34 cellular contexts compared by ENCODE assay signal in genomic region chr3:30583973-30584372, GRCh38.
"Had no signal": no experiment of that assay in that cellular context is flagged by ENCODE, and none has a peak within 500 bp of the region (broad histone marks: within the 10 kb centered on the region; RNA-seq: fewer than 3 reads in every experiment).

No MANE protein-coding gene starts in this region.

- H3K27me3 ChIP-seq: adrenal gland, cardiac muscle cell, neural progenitor cell, right lobe of liver, stomach, thyroid gland, upper lobe of right lung had no signal

- ATAC-seq: activated CD4-positive, CD25-positive, alpha-beta regulatory T cell treated with anti-CD3 and anti-CD28 coated beads, Interleukin-2, amount 50 U/mL, for 24 hours; esophagus mucosa; lower lobe of right lung; natural killer cell; stimulated activated memory B cell treated with anti-CD40 and anti-IgM and Interleukin-4, amounts not matched to agents 10 μg/mL and 1 μg/mL and 100 μg/mL, for 72 hours; upper lobe of right lung had no signal

- H3K9me3 ChIP-seq: adrenal gland, lower lobe of right lung, right lobe of liver, stomach, thyroid gland, upper lobe of right lung had no signal

- H3K4me2 ChIP-seq: neural progenitor cell had no signal

- H3K4me3 ChIP-seq: adrenal gland, cardiac muscle cell, coronary artery, lower lobe of right lung, neural progenitor cell, right lobe of liver, stomach, thyroid gland, upper lobe of right lung had no signal

- H3K27ac ChIP-seq: adrenal gland, cardiac muscle cell, coronary artery, lower lobe of right lung, neural progenitor cell, right lobe of liver, thyroid gland, upper lobe of right lung, VCaP had no signal

- H3K4me1 ChIP-seq: lower lobe of right lung, neural progenitor cell, thyroid gland, upper lobe of right lung had no signal

- H3K36me3 ChIP-seq: adrenal gland, cardiac muscle cell, lower lobe of right lung, neural progenitor cell, right lobe of liver, stomach, thyroid gland, upper lobe of right lung had no signal

- DNase-seq: activated CD4-positive, alpha-beta T cell treated with anti-CD3 and anti-CD28 coated beads for 48 hours; activated CD4-positive, alpha-beta T cell treated with anti-CD3 and anti-CD28 coated beads, Interleukin-2, amount 50 U/mL, for 48 hours; activated CD8-positive, alpha-beta memory T cell treated with anti-CD3 and anti-CD28 coated beads for 24 hours; activated effector memory CD4-positive, alpha-beta T cell treated with Interleukin-2 at 50 U/mL for 16 hours; activated naive CD4-positive, alpha-beta T cell treated with Interleukin-2 at 50 U/mL for 16 hours; activated naive CD8-positive, alpha-beta T cell treated with anti-CD3 and anti-CD28 coated beads for 36 hours; adrenal gland; aorta; cerebellar nuclear complex; endodermal cell; foreskin fibroblast; head of caudate nucleus; hypothalamus; immature natural killer cell; kidney; lower lobe of right lung; mesenchymal stem cell; natural killer cell; occipital lobe; right lobe of liver; stimulated activated CD4-positive, alpha-beta T cell treated with anti-CD3 and anti-CD28 coated beads, Interleukin-1b, Interleukin-23, amount 100 ng/mL, for 48 hours; stimulated activated CD4-positive, alpha-beta T cell treated with anti-CD3 and anti-CD28 coated beads, Interleukin-4, amount 100 ng/mL, for 4 hours; stimulated activated CD8-positive, alpha-beta memory T cell treated with anti-CD3 and anti-CD28 coated beads, Interleukin-4, amount 100 ng/mL, for 48 hours; stomach; T-helper 9 cell; thyroid gland; upper lobe of right lung had no signal

- H2AFZ ChIP-seq: neural progenitor cell had no signal

- H3K9ac ChIP-seq: neural progenitor cell had no signal
